Comparison of ENCODE assay signal across 8 cellular contexts in genomic region chr2:241093133-241093761, GRCh38. TPM values are rescaled to one million over a fixed set of nuclear protein-coding genes. Genes with fewer than 3 reads are reported as not detected.
DNase-seq lines count a peak whose midpoint lies in the region; ATAC-seq and TF ChIP-seq lines count a peak whose summit lies in the region.
"Not testable (repeated sequence)": the region's sequence is repeated elsewhere in the genome, so short reads cannot be mapped to it uniquely, and the experiment has no call there.

No MANE protein-coding gene starts in this region.

- peaks cover 83% of the 10 kb centered on the region for H3K36me3 Mint-ChIP-seq in CD8-positive, alpha-beta T cell
- peaks cover 29% of the 10 kb centered on the region for H3K36me3 Mint-ChIP-seq in WTC11
- H3K36me3 Mint-ChIP-seq in central memory CD8-positive, alpha-beta T cell (ENCODE audit: insufficient read depth): peaks cover 40% of the 10 kb centered on the region
- H3K36me3 Mint-ChIP-seq in naive thymus-derived CD8-positive, alpha-beta T cell: peaks cover 12 to 80% (median 47%) of the 10 kb centered on the region in 3 donors
- peaks cover 96% of the 10 kb centered on the region for H3K36me3 Mint-ChIP-seq in stimulated activated effector memory CD8-positive, alpha-beta T cell treated with anti-CD3 and anti-CD28 coated beads, Interleukin-12 subunit alpha, Interleukin-12 subunit beta, amount 100 ng/mL, for 72 hours

- intact Hi-C loops in CD8-positive, alpha-beta T cell (cut with DNase I, micrococcal nuclease): not testable (repeated sequence)

- H3K27ac Mint-ChIP-seq in CD8-positive, alpha-beta T cell: peak overlapping the region; percentile 52
- H3K27ac Mint-ChIP-seq in WTC11: peak overlapping the region; percentile 57
- H3K27ac Mint-ChIP-seq in central memory CD8-positive, alpha-beta T cell (ENCODE audit: low read depth): peak overlapping the region; percentile 49
- H3K27ac Mint-ChIP-seq in naive thymus-derived CD8-positive, alpha-beta T cell: peak overlapping the region in 7 of 10 donors; percentile 17 to 99 (median 86)
- H3K27ac Mint-ChIP-seq in stimulated activated effector memory CD8-positive, alpha-beta T cell treated with anti-CD3 and anti-CD28 coated beads, Interleukin-12 subunit alpha, Interleukin-12 subunit beta, amount 100 ng/mL, for 72 hours: peak overlapping the region; percentile 7

- not testable (repeated sequence) for ATAC-seq in CD8-positive, alpha-beta T cell; WTC11; central memory CD8-positive, alpha-beta T cell (replicated peaks; ENCODE audit: extremely low read depth, poor library complexity, severe bottlenecking); naive thymus-derived CD8-positive, alpha-beta T cell; stimulated activated effector memory CD8-positive, alpha-beta T cell treated with anti-CD3 and anti-CD28 coated beads, Interleukin-12 subunit alpha, Interleukin-12 subunit beta, amount 100 ng/mL, for 72 hours
- peak; percentile 83 for ATAC-seq in left lobe of liver

- H3K9me3 ChIP-seq in CD8-positive, alpha-beta T cell (ENCODE audit: low read length): not testable (repeated sequence)

- not testable (repeated sequence) for H3K27ac ChIP-seq in CD8-positive, alpha-beta T cell (ENCODE audit: low read depth, low read length)

- not testable (repeated sequence) for DNase-seq in CD8-positive, alpha-beta T cell; WTC11 (ENCODE audit: low spot score); central memory CD8-positive, alpha-beta T cell (ENCODE audit: low spot score in 2 of 2); left lobe of liver (ENCODE audit: low spot score); naive thymus-derived CD8-positive, alpha-beta T cell; stimulated activated effector memory CD8-positive, alpha-beta T cell treated with anti-CD3 and anti-CD28 coated beads, Interleukin-12 subunit alpha, Interleukin-12 subunit beta, amount 100 ng/mL, for 72 hours (ENCODE audit: low spot score in 2 of 2)
- DNase-seq in HuH-7.5 (ENCODE audit: low spot score) (peak; percentile 43), NCI-H2196 treated with DMSO at 0.1 percent for 48 hours (lab: John Stamatoyannopoulos, UW; ENCODE audit: unreplicated experiment) (peak; percentile 12)

- not testable (repeated sequence) for TF ChIP-seq CTCF in CD8-positive, alpha-beta T cell (IDR thresholded peaks at IDR 0.05); WTC11 (IDR thresholded peaks at IDR 0.05)

- not testable (repeated sequence) for H3K9me3 Mint-ChIP-seq in CD8-positive, alpha-beta T cell; WTC11; central memory CD8-positive, alpha-beta T cell; naive thymus-derived CD8-positive, alpha-beta T cell; stimulated activated effector memory CD8-positive, alpha-beta T cell treated with anti-CD3 and anti-CD28 coated beads, Interleukin-12 subunit alpha, Interleukin-12 subunit beta, amount 100 ng/mL, for 72 hours

- not testable (repeated sequence) for H3K4me3 ChIP-seq in CD8-positive, alpha-beta T cell (ENCODE audit: low read depth, low read length)

- CTCF ChIA-PET in CD8-positive, alpha-beta T cell (lab: Charles Lee): interaction anchor here (0.9 to 2.1 kb wide), 3 partner anchors 9 to 16 kb away, joined by 3 to 8 read pairs (median 3); partner anchors contain the start of gene MTERF4
- CTCF ChIA-PET in WTC11 (lab: Charles Lee): interaction anchor here (0.9 to 1.4 kb wide), 3 partner anchors 15 to 179 kb away, joined by 3 to 5 read pairs (median 3); no protein-coding TSS in a partner anchor

- H3K4me1 ChIP-seq in CD8-positive, alpha-beta T cell (ENCODE audit: insufficient read depth, low read length): peaks cover 61% of the 10 kb centered on the region

- not testable (repeated sequence) for H3K27me3 ChIP-seq in CD8-positive, alpha-beta T cell (ENCODE audit: insufficient read depth, low read length)

- POLR2A ChIA-PET in CD8-positive, alpha-beta T cell (lab: Charles Lee): interaction anchor here (0.9 to 7.3 kb wide), 5 partner anchors 9 to 507 kb away, joined by 3 to 139 read pairs (median 7); partner anchors contain the start of genes CAPN10, MTERF4 and PPP1R7
- POLR2A ChIA-PET in WTC11 (lab: Charles Lee): not testable (repeated sequence)
- POLR2A ChIA-PET in naive thymus-derived CD8-positive, alpha-beta T cell (lab: Charles Lee): interaction anchor here (0.6 to 19.4 kb wide), 3 partner anchors 14 to 25 kb away, joined by 4 to 473 read pairs (median 6); partner anchors contain the start of gene MTERF4

- H3K4me3 Mint-ChIP-seq in CD8-positive, alpha-beta T cell; WTC11; central memory CD8-positive, alpha-beta T cell; stimulated activated effector memory CD8-positive, alpha-beta T cell treated with anti-CD3 and anti-CD28 coated beads, Interleukin-12 subunit alpha, Interleukin-12 subunit beta, amount 100 ng/mL, for 72 hours: not testable (repeated sequence)
- H3K4me3 Mint-ChIP-seq in naive thymus-derived CD8-positive, alpha-beta T cell: peak overlapping the region in 1 of 10 donors; percentile 20

- H3K27me3 Mint-ChIP-seq in CD8-positive, alpha-beta T cell (ENCODE audit: low read depth); WTC11 (ENCODE audit: low read depth); central memory CD8-positive, alpha-beta T cell; naive thymus-derived CD8-positive, alpha-beta T cell: not testable (repeated sequence)

- peaks cover 76% of the 10 kb centered on the region for H3K4me1 Mint-ChIP-seq in CD8-positive, alpha-beta T cell (ENCODE audit: low read depth)
- peaks cover 29% of the 10 kb centered on the region for H3K4me1 Mint-ChIP-seq in WTC11
- peaks cover 40% of the 10 kb centered on the region for H3K4me1 Mint-ChIP-seq in central memory CD8-positive, alpha-beta T cell
- peaks cover 34 to 79% (median 56%) of the 10 kb centered on the region in 4 donors for H3K4me1 Mint-ChIP-seq in naive thymus-derived CD8-positive, alpha-beta T cell
- H3K4me1 Mint-ChIP-seq in stimulated activated effector memory CD8-positive, alpha-beta T cell treated with anti-CD3 and anti-CD28 coated beads, Interleukin-12 subunit alpha, Interleukin-12 subunit beta, amount 100 ng/mL, for 72 hours: peaks cover 31% of the 10 kb centered on the region

- H3K36me3 ChIP-seq in CD8-positive, alpha-beta T cell (ENCODE audit: insufficient read depth, low read length): peaks cover 71% of the 10 kb centered on the region

RNA-seq across cellular contexts. Expression of gene MTERF4, which starts 8.8 kb away (rescaled TPM):
- total RNA-seq in CD8-positive, alpha-beta T cell: 100 to 1,000 TPM in 1 of 2 experiments, 10 to 100 TPM in 1; 100.0 to 102 TPM
- total RNA-seq in WTC11 (2021) (22.4 to 25.4 TPM (median 23.3 TPM) in 3 replicates), left lobe of liver (15.4 TPM)
- 100 to 1,000 TPM; 265 to 270 TPM for total RNA-seq in naive thymus-derived CD8-positive, alpha-beta T cell
- polyA plus RNA-seq in naive thymus-derived CD8-positive, alpha-beta T cell: 10 to 100 TPM; 46.4 to 82.1 (median 57.8) TPM

RNA-seq across cellular contexts. Expression of gene PASK, which starts 56.0 kb away (rescaled TPM):
- 100 to 1,000 TPM; 306 to 329 TPM for total RNA-seq in CD8-positive, alpha-beta T cell
- total RNA-seq in WTC11 (2021) (64.7 to 80.9 TPM (median 72.8 TPM) in 3 replicates), left lobe of liver (5.0 TPM)
- 100 to 1,000 TPM; 550 to 574 TPM for total RNA-seq in naive thymus-derived CD8-positive, alpha-beta T cell
- polyA plus RNA-seq in naive thymus-derived CD8-positive, alpha-beta T cell: 10 to 100 TPM; 68.3 to 78.7 (median 69.9) TPM

RNA-seq across cellular contexts. Expression of gene PPP1R7, which starts 57.0 kb away (rescaled TPM):
- total RNA-seq in CD8-positive, alpha-beta T cell: 10 to 100 TPM; 47.5 to 50.9 TPM
- total RNA-seq in WTC11 (2021): 44.0 to 49.1 TPM (median 49.0 TPM) in 3 replicates
- total RNA-seq in left lobe of liver: 25.6 TPM
- 10 to 100 TPM; 60.4 to 65.4 TPM for total RNA-seq in naive thymus-derived CD8-positive, alpha-beta T cell
- polyA plus RNA-seq in naive thymus-derived CD8-positive, alpha-beta T cell: 100 to 1,000 TPM; 109 to 115 (median 112) TPM

Comparison
In these comparisons a context has a peak if more than half of its experiments do, and no peak if none do; other contexts are left out.
1. H3K27ac Mint-ChIP-seq: peak in every context shown above with its lines; median percentile 86 in naive thymus-derived CD8-positive, alpha-beta T cell; 57 in WTC11; 52 in CD8-positive, alpha-beta T cell; 49 in central memory CD8-positive, alpha-beta T cell; 7 in stimulated activated effector memory CD8-positive, alpha-beta T cell treated with anti-CD3 and anti-CD28 coated beads, Interleukin-12 subunit alpha, Interleukin-12 subunit beta, amount 100 ng/mL, for 72 hours.
2. RNA of gene PASK, which starts 56.0 kb away (total RNA-seq): 550 to 574 TPM in naive thymus-derived CD8-positive, alpha-beta T cell, 306 to 329 TPM in CD8-positive, alpha-beta T cell and 64.7 to 80.9 TPM in WTC11; 5.0 TPM in left lobe of liver (single experiment); every median in the first group is over 10 times any median in the second.